In the genomic region with DNA sequence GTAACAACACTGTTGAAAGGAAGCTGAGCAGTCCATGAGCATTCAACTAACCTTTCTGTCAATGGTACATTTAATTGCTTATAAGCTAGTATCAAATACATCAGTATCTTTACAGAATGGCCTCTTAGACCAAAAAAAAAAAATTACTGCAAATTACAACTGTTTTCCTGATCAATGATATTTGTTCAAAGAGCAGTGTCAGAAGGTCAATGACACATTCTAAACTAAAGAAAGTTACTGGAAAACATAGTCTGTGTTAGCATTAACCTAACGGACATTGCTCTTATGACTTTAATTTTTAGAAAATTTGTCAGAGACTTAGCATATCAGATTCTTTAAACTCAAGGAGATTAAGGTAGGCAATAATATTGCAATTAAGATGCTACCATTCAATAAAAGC, we compare ENCODE assay signal across 7 cellular contexts.
"Had no signal": no experiment of that assay in that cellular context is flagged by ENCODE, and none has a peak within 500 bp of the region (broad histone marks: within the 10 kb centered on the region; RNA-seq: fewer than 3 reads in every experiment).

No MANE protein-coding gene starts in this region.

- H3K4me3 Mint-ChIP-seq: GM23338, H9 had no signal

- H3K27ac Mint-ChIP-seq: GM23338, H9 had no signal

- H3K9me3 Mint-ChIP-seq: GM23338, H9 had no signal

- H3K4me3 ChIP-seq: GM23338, K562 had no signal

- H3K27ac ChIP-seq: HL-60 had no signal

- DNase-seq: H9, HCEC 1CT, IMR-90, KG1 had no signal

- ATAC-seq: GM23338, K562 had no signal
